8 cellular contexts compared by ENCODE assay signal in the genomic region with DNA sequence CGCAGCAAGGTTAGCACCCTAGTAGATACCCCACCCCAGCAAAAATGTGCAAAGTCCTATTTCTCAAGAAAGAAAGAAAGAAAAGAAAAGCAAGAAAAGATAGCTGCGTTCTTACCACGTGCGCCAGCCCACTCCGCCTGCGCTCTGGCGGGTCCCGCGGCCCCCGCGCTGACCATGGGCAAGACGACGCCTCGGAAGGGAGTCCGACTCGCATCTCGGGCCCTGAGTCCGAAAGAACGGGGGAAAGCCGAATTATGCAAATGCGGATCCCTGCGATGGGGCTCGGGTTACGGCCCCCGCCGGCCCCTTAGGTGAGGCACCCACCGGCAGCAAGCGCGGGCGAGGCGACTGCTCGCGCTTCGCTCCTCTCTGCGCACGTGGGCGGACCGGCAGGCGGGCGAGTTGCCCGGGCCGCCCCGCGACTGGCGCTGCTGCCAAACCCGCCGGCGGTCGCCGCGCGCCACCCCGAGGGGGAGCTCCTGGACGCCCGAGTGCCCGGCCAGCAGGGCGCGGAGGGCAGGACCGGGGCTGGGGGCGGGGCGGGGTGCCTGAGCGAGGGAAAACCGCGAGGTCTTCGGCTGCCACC. TPM values are rescaled to one million over a fixed set of nuclear protein-coding genes. Genes with fewer than 3 reads are reported as not detected.
A peak's percentile ranks its signal among the peaks of the same experiment; 100 is the strongest.
DNase-seq lines count a peak whose midpoint lies in the region; ATAC-seq and TF ChIP-seq lines count a peak whose summit lies in the region.

No MANE protein-coding gene starts in this region.

- DNase-seq in A673 (ENCODE audit: low spot score) (peak; percentile 44), HK-2 (ENCODE audit: unreplicated experiment) (peak; percentile 86), glomerular visceral epithelial cell (ENCODE audit: extremely low spot score) (peak; percentile 24), retina (peak; percentile 79), COR-L47 (lab: John Stamatoyannopoulos, UW) (no peak), inferior parietal cortex (ENCODE audit: extremely low spot score) (no peak)
- peak; percentile 82 for DNase-seq in activated T-cell treated with anti-CD3 and anti-CD28 coated beads, Interleukin-2, amount 50 U/mL, for 24 hours

- intact Hi-C loops in A673 (cut with micrococcal nuclease; ENCODE audit: unreplicated experiment): loop anchor here (5.0 to 10.0 kb wide), 5 partner anchors 126 to 554 kb away; a partner anchor contains a TSS

- H3K36me3 ChIP-seq in A673 (ENCODE audit: insufficient read depth, low read length, poor library complexity, severe bottlenecking): peaks cover 6% of the 10 kb centered on the region

- H3K27ac ChIP-seq in A673 (ENCODE audit: low read depth, low read length, poor library complexity, severe bottlenecking): no peak overlapping the region

- CTCF ChIA-PET in A673 (lab: Charles Lee): interaction anchor here (0.5 to 1.4 kb wide), 8 partner anchors 188 to 574 kb away, joined by 3 to 10 read pairs (median 5); no protein-coding TSS in a partner anchor

- H3K9me3 Mint-ChIP-seq in activated T-cell treated with anti-CD3 and anti-CD28 coated beads, Interleukin-2, amount 50 U/mL, for 24 hours: no peaks in the 10 kb centered on the region

- peaks cover 38% of the 10 kb centered on the region for H3K4me1 Mint-ChIP-seq in activated T-cell treated with anti-CD3 and anti-CD28 coated beads, Interleukin-2, amount 50 U/mL, for 24 hours (ENCODE audit: low read depth)

- H3K4me3 Mint-ChIP-seq in activated T-cell treated with anti-CD3 and anti-CD28 coated beads, Interleukin-2, amount 50 U/mL, for 24 hours: peak overlapping the region; percentile 94

- H3K27ac Mint-ChIP-seq in activated T-cell treated with anti-CD3 and anti-CD28 coated beads, Interleukin-2, amount 50 U/mL, for 24 hours: peak overlapping the region; percentile 90

- peaks cover 36% of the 10 kb centered on the region for H3K36me3 Mint-ChIP-seq in activated T-cell treated with anti-CD3 and anti-CD28 coated beads, Interleukin-2, amount 50 U/mL, for 24 hours (ENCODE audit: low read depth)

- H3K4me1 ChIP-seq in A673 (ENCODE audit: insufficient read depth, low read length, poor library complexity, severe bottlenecking): peaks cover 7% of the 10 kb centered on the region

- ATAC-seq in HG02852 (IDR thresholded peaks at IDR 0.05; ENCODE audit: unreplicated experiment): no peak

- BruUV-seq in A673 (replicated peaks; lab: Mats Ljungman, UMichigan): no TSS peak

- peak overlapping the region; percentile 62 for H3K4me3 ChIP-seq in A673 (ENCODE audit: low read depth, low read length, poor library complexity, severe bottlenecking)

- H3K9me3 ChIP-seq in A673 (ENCODE audit: low read depth, low read length, poor library complexity, severe bottlenecking): no peaks in the 10 kb centered on the region

- H3K27me3 Mint-ChIP-seq in activated T-cell treated with anti-CD3 and anti-CD28 coated beads, Interleukin-2, amount 50 U/mL, for 24 hours: peaks cover 32% of the 10 kb centered on the region

- TF ChIP-seq CTCF in A673 (conservative IDR thresholded peaks at IDR 0.05; ENCODE audit: low read depth, low read length): no peak

- peaks cover 5% of the 10 kb centered on the region for H3K27me3 ChIP-seq in A673 (replicated peaks; ENCODE audit: insufficient read depth, low read depth, low read length, poor library complexity)

- POLR2A ChIA-PET in A673 (lab: Charles Lee; ENCODE audit: low non-redundant PET): no interaction called here

RNA-seq across cellular contexts. Expression of a gene that starts 2.4 kb away (rescaled TPM):
- 14.5 and 18.3 TPM in 2 replicates for total RNA-seq in A673 (2021)

RNA-seq across cellular contexts. Expression of a gene that starts 14.0 kb away (rescaled TPM):
- 32.9 and 38.4 TPM in 2 replicates for total RNA-seq in A673 (2021)

Comparison
In these comparisons a context has a peak if more than half of its experiments do, and no peak if none do; other contexts are left out.
1. DNase-seq: peak in A673 (single experiment), HK-2 (single experiment), activated T-cell treated with anti-CD3 and anti-CD28 coated beads, Interleukin-2, amount 50 U/mL, for 24 hours (single experiment), glomerular visceral epithelial cell (single experiment) and retina (single experiment); none in COR-L47 (single experiment) and inferior parietal cortex (single experiment).